In the genomic region with DNA sequence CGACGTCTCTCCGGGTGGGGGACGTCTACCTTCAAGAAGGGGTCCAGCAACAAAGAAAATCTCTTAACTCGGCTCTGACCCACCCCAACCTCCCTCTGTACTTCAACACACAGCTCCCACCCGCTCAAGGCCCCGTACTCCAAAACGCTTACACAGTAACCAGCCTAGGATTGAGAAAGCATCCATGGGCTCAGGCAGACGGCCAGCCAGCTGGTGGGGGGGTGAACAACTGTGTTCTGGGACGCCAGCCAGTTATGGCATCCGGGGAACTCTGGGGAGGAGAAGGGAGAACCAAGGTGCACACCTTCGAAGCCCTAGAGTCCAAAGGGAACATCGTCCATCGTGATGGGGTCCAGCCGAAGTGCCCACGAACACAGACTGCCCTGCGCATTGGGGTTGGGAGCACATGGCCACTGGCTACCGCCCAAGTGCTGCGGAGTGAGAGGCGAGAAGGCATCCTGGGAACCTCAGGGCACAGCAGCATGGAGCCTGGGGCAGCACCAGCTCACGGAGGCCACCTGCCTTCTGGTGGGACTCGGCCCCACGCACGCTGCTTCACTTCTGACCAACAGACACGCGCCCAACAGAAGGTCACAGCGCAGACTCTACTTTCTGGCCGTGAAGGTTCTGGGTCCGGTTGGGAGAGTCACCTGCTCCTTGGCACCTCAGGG, we compare ENCODE assay signal across 9 cellular contexts. TPM values are rescaled to one million over a fixed set of nuclear protein-coding genes. Genes with fewer than 3 reads are reported as not detected.
DNase-seq lines count a peak whose midpoint lies in the region; ATAC-seq and TF ChIP-seq lines count a peak whose summit lies in the region.
"Had no signal": no experiment of that assay in that cellular context is flagged by ENCODE, and none has a peak within 500 bp of the region (broad histone marks: within the 10 kb centered on the region; RNA-seq: fewer than 3 reads in every experiment).

No MANE protein-coding gene starts in this region.

- peak overlapping the region in 1 of 2 donors; percentile 13 for H3K4me3 ChIP-seq in gastroesophageal sphincter

- no peaks in the 10 kb centered on the region for H3K27me3 ChIP-seq in gastroesophageal sphincter

- H3K36me3 ChIP-seq in gastroesophageal sphincter = peaks cover 0 to 64% of the 10 kb centered on the region in 2 donors

- DNase-seq in EL = peak; percentile 73
- DNase-seq in renal cortical epithelial cell (ENCODE audit: low read depth) = peak; percentile 72
- no peak for DNase-seq in activated effector memory CD4-positive, alpha-beta T cell treated with Interleukin-2 at 50 U/mL for 16 hours
- no peak for DNase-seq in activated T-cell treated with anti-CD3 and anti-CD28 coated beads, Interleukin-2, amount 50 U/mL, for 4 hours
- no peak for DNase-seq in germinal center (ENCODE audit: low spot score)
- DNase-seq: T-helper 2 cell had no signal

- 30 to 44% methylated on average over 3 to 7 of the region's 29 CpGs for WGBS in gastroesophageal sphincter (ENCODE audit: low coverage in 1 of 2), 2 donors

- H3K4me1 Mint-ChIP-seq in activated T-cell treated with anti-CD3 and anti-CD28 coated beads, Interleukin-2, amount 50 U/mL, for 4 hours (ENCODE audit: low read depth) = peaks cover 50% of the 10 kb centered on the region

- no peaks in the 10 kb centered on the region for H3K9me3 Mint-ChIP-seq in activated T-cell treated with anti-CD3 and anti-CD28 coated beads, Interleukin-2, amount 50 U/mL, for 4 hours

- TF ChIP-seq CTCF in VCaP (conservative IDR thresholded peaks at IDR 0.05) (no peak), gastroesophageal sphincter (IDR thresholded peaks at IDR 0.05) (peak in 1 of 4 experiments; percentile 4)

- H3K27ac ChIP-seq in VCaP (peak overlapping the region; percentile 60), gastroesophageal sphincter (peak overlapping the region; percentile 13 to 86 (median 83))

- H3K27me3 Mint-ChIP-seq in activated T-cell treated with anti-CD3 and anti-CD28 coated beads, Interleukin-2, amount 50 U/mL, for 4 hours (ENCODE audit: low read depth) = no peaks in the 10 kb centered on the region

- H3K9me3 ChIP-seq in gastroesophageal sphincter = no peaks in the 10 kb centered on the region

- H3K36me3 Mint-ChIP-seq in activated T-cell treated with anti-CD3 and anti-CD28 coated beads, Interleukin-2, amount 50 U/mL, for 4 hours (ENCODE audit: insufficient read depth) = peaks cover 26% of the 10 kb centered on the region

- peaks cover 12 to 100% (median 75%) of the 10 kb centered on the region in 3 donors for H3K4me1 ChIP-seq in gastroesophageal sphincter

- ATAC-seq in gastroesophageal sphincter (peak; percentile 65), HG02884 (IDR thresholded peaks at IDR 0.05; ENCODE audit: unreplicated experiment) (no peak)
- ATAC-seq in activated T-cell treated with anti-CD3 and anti-CD28 coated beads, Interleukin-2, amount 50 U/mL, for 4 hours = no peak

- no peak for TF ChIP-seq EP300 in gastroesophageal sphincter (IDR thresholded peaks at IDR 0.05)

- no peak for TF ChIP-seq POLR2A in gastroesophageal sphincter (IDR thresholded peaks at IDR 0.05)

- no peak overlapping the region for H3K4me3 Mint-ChIP-seq in activated T-cell treated with anti-CD3 and anti-CD28 coated beads, Interleukin-2, amount 50 U/mL, for 4 hours

RNA-seq across cellular contexts. Expression of a gene that starts 14.3 kb away (rescaled TPM):
- total RNA-seq in gastroesophageal sphincter = 10 to 100 TPM; 11.2 to 38.5 (median 22.1) TPM
- 290 and 393 TPM in 2 replicates for total RNA-seq in renal cortical epithelial cell
- total RNA-seq in activated T-cell treated with anti-CD3 and anti-CD28 coated beads, Interleukin-2, amount 50 U/mL, for 4 hours = 10 to 100 TPM; 22.0 to 31.5 (median 26.3) TPM

RNA-seq across cellular contexts. Expression of a gene that starts 30.4 kb away (rescaled TPM):
- total RNA-seq in gastroesophageal sphincter (10 to 100 TPM; 23.4 to 92.1 (median 72.4) TPM), renal cortical epithelial cell (55.4 and 115 TPM in 2 replicates)
- total RNA-seq in activated T-cell treated with anti-CD3 and anti-CD28 coated beads, Interleukin-2, amount 50 U/mL, for 4 hours = 100 to 1,000 TPM; 152 to 170 (median 164) TPM

RNA-seq across cellular contexts. Expression of a gene that starts 30.5 kb away (rescaled TPM):
- total RNA-seq in gastroesophageal sphincter (10 to 100 TPM in 3 of 4 donors, 1 to 10 TPM in 1; 6.5 to 28.2 (median 16.2) TPM), renal cortical epithelial cell (7.3 and 28.2 TPM in 2 replicates)
- total RNA-seq in activated T-cell treated with anti-CD3 and anti-CD28 coated beads, Interleukin-2, amount 50 U/mL, for 4 hours = 10 to 100 TPM; 48.9 to 64.6 (median 60.5) TPM

Comparison
In these comparisons a context has a peak if more than half of its experiments do, and no peak if none do; other contexts are left out.
1. DNase-seq: peak in EL (single experiment) and renal cortical epithelial cell (single experiment); none in activated effector memory CD4-positive, alpha-beta T cell treated with Interleukin-2 at 50 U/mL for 16 hours (single experiment), activated T-cell treated with anti-CD3 and anti-CD28 coated beads, Interleukin-2, amount 50 U/mL, for 4 hours (single experiment) and germinal center (single experiment).